Comparison of ENCODE assay signal across 26 cellular contexts in genomic region chr11:26477406-26477805, GRCh38.
"Had no signal": no experiment of that assay in that cellular context is flagged by ENCODE, and none has a peak within 500 bp of the region (broad histone marks: within the 10 kb centered on the region; RNA-seq: fewer than 3 reads in every experiment).

No MANE protein-coding gene starts in this region.

- H3K36me3 ChIP-seq: ovary, right lobe of liver, sigmoid colon, stomach, suprapubic skin, tibial artery, transverse colon, upper lobe of right lung, uterus had no signal

- H3K9me3 ChIP-seq: ovary, psoas muscle, right lobe of liver, sigmoid colon, stomach, suprapubic skin, testis, tibial artery, transverse colon, upper lobe of right lung, uterus had no signal

- ATAC-seq: naive thymus-derived CD8-positive, alpha-beta T cell; natural killer cell treated with Interleukin-12 subunit alpha and Interleukin-12 subunit beta and Interleukin-15 and Interleukin-18, amount 100 ng/mL, for 72 hours; psoas muscle; right cardiac atrium; right lobe of liver; stimulated activated effector memory CD8-positive, alpha-beta T cell treated with anti-CD3 and anti-CD28 coated beads, Interleukin-12 subunit alpha, Interleukin-12 subunit beta, amount 100 ng/mL, for 72 hours; stimulated activated naive B cell treated with anti-CD40 and anti-IgM and Interleukin-4, amounts not matched to agents 10 μg/mL and 1 μg/mL and 100 μg/mL, for 72 hours; upper lobe of right lung had no signal

- H3K27me3 ChIP-seq: ovary, right lobe of liver, sigmoid colon, stomach, suprapubic skin, testis, tibial artery, transverse colon, upper lobe of right lung, uterus had no signal

- H3K9ac ChIP-seq: parathyroid adenoma had no signal

- H3K4me1 ChIP-seq: parathyroid adenoma, psoas muscle, right lobe of liver, sigmoid colon, stomach, suprapubic skin, testis, tibial artery, transverse colon, upper lobe of right lung, uterus had no signal

- H3K4me3 ChIP-seq: ovary, psoas muscle, right lobe of liver, sigmoid colon, stomach, suprapubic skin, testis, tibial artery, transverse colon, upper lobe of right lung, uterus had no signal

- H3K79me2 ChIP-seq: parathyroid adenoma had no signal

- H3K27ac ChIP-seq: ovary, parathyroid adenoma, psoas muscle, right lobe of liver, sigmoid colon, stomach, suprapubic skin, testis, tibial artery, transverse colon, upper lobe of right lung, uterus had no signal

- H2AFZ ChIP-seq: parathyroid adenoma had no signal

- DNase-seq: naive thymus-derived CD8-positive, alpha-beta T cell; nephron progenitor cell; occipital lobe; ovary; posterior cingulate gyrus; psoas muscle; right cardiac atrium; right lobe of liver; sigmoid colon; small intestine; stimulated activated CD4-positive, alpha-beta T cell treated with anti-CD3 and anti-CD28 coated beads, Interleukin-15, amount 100 ng/mL, for 24 hours; stimulated activated CD4-positive, alpha-beta T cell treated with anti-CD3 and anti-CD28 coated beads, Interleukin-2, amount 100 ng/mL, for 24 hours; stimulated activated CD4-positive, alpha-beta T cell treated with anti-CD3 and anti-CD28 coated beads, Interleukin-2, amount 100 ng/mL, for 48 hours; stimulated activated CD4-positive, alpha-beta T cell treated with anti-CD3 and anti-CD28 coated beads, Interleukin-4, amount 100 ng/mL, for 24 hours; stimulated activated naive B cell treated with anti-CD40 and anti-IgM and Interleukin-4, amounts not matched to agents 10 μg/mL and 1 μg/mL and 100 μg/mL, for 72 hours; stimulated activated naive CD4-positive, alpha-beta T cell treated with Interleukin-2 at 50 U/mL for 16 hours; stomach; testis; tibial artery; transverse colon; upper lobe of right lung; uterus had no signal
